In genomic region chr1:247936965-247937734, GRCh38 we compare ENCODE assay signal across 7 cellular contexts. TPM values are rescaled to one million over a fixed set of nuclear protein-coding genes. Genes with fewer than 3 reads are reported as not detected.
DNase-seq lines count a peak whose midpoint lies in the region; ATAC-seq and TF ChIP-seq lines count a peak whose summit lies in the region.
"Not testable (repeated sequence)": the region's sequence is repeated elsewhere in the genome, so short reads cannot be mapped to it uniquely, and the experiment has no call there.

No MANE protein-coding gene starts in this region.

- TF ChIP-seq CTCF in brain microvascular endothelial cell (IDR thresholded peaks at IDR 0.05; ENCODE audit: low read depth, low read length, missing control alignments) = peak; percentile 85
- peak in 1 of 4 experiments; percentile 41 for TF ChIP-seq CTCF in sigmoid colon (IDR thresholded peaks at IDR 0.05)

- not testable (repeated sequence) for H3K27me3 ChIP-seq in brain microvascular endothelial cell (replicated peaks); iPS-18a (ENCODE audit: control insufficient read depth, insufficient read depth, low read length)
- peaks cover 0 to 13% (median 0%) of the 10 kb centered on the region in 3 donors for H3K27me3 ChIP-seq in sigmoid colon

- H3K9ac ChIP-seq in iPS-18a (ENCODE audit: low read length) = not testable (repeated sequence)

- not testable (repeated sequence) for H3K4me1 ChIP-seq in iPS-18a (ENCODE audit: control insufficient read depth, low read depth, low read length); sigmoid colon

- H3K9me3 ChIP-seq in iPS-18a (ENCODE audit: control insufficient read depth, low read depth, low read length) = peaks cover 35% of the 10 kb centered on the region
- not testable (repeated sequence) for H3K9me3 ChIP-seq in sigmoid colon

- not testable (repeated sequence) for TF ChIP-seq POLR2A in sigmoid colon (IDR thresholded peaks at IDR 0.05)

- peak; percentile 90 to 92 for DNase-seq in NCI-H1930 (lab: John Stamatoyannopoulos, UW)
- DNase-seq in activated CD4-positive, CD25-positive, alpha-beta regulatory T cell treated with anti-CD3 and anti-CD28 coated beads, Interleukin-2, amount 50 U/mL, for 16 hours (ENCODE audit: low read depth, low spot score) = peak; percentile 56
- not testable (repeated sequence) for DNase-seq in brain microvascular endothelial cell
- DNase-seq in sigmoid colon = peak; percentile 71

- H3K27ac ChIP-seq in brain microvascular endothelial cell; iPS-18a (ENCODE audit: low read length); sigmoid colon: not testable (repeated sequence)

- in situ Hi-C loops in brain microvascular endothelial cell (cut with HindIII; ENCODE audit: low pct_ligation_motif_present, low sequenced_read_pairs) = not testable (repeated sequence)

- H3K4me3 ChIP-seq in brain microvascular endothelial cell (ENCODE audit: low read depth, low read length) (peak overlapping the region; percentile 65), iPS-18a (ENCODE audit: low read length) (peak overlapping the region; percentile 62), sigmoid colon (peak overlapping the region in 3 of 4 donors; percentile 21 to 27 (median 26))

- TF ChIP-seq EP300 in sigmoid colon (IDR thresholded peaks at IDR 0.05) = not testable (repeated sequence)

- intact Hi-C loops in sigmoid colon (cut with DNase I) = not testable (repeated sequence)

- H3K36me3 ChIP-seq in brain microvascular endothelial cell (replicated peaks); iPS-18a (ENCODE audit: control insufficient read depth, low read depth, low read length); sigmoid colon: not testable (repeated sequence)

- ATAC-seq in GM18858 (IDR thresholded peaks at IDR 0.05; ENCODE audit: unreplicated experiment) = peak; percentile 99
- ATAC-seq in HG02885 (IDR thresholded peaks at IDR 0.05; ENCODE audit: poor library complexity, unreplicated experiment) = peak; percentile 99

- 7 to 49% methylated on average over 44 of the region's 44 CpGs for WGBS in sigmoid colon, 2 donors

RNA-seq across cellular contexts. Expression of gene OR2L8, which starts 11.5 kb away (rescaled TPM):
- total RNA-seq in sigmoid colon = not detected
- polyA plus RNA-seq in sigmoid colon = not detected

RNA-seq across cellular contexts. Expression of gene OR2AJ1, which starts 12.5 kb away (rescaled TPM):
- not detected for total RNA-seq in sigmoid colon
- polyA plus RNA-seq in sigmoid colon = not detected

RNA-seq across cellular contexts. Expression of gene OR2T8, which starts 17.1 kb away (rescaled TPM):
- total RNA-seq in sigmoid colon = not detected
- not detected for polyA plus RNA-seq in sigmoid colon

RNA-seq across cellular contexts. Expression of gene OR2AK2, which starts 27.9 kb away (rescaled TPM):
- under 1 TPM in 1 of 4 donors, not detected in 3; 0.55 TPM for total RNA-seq in sigmoid colon
- under 1 TPM in 1 of 3 donors, not detected in 2; 0.07 TPM for polyA plus RNA-seq in sigmoid colon

RNA-seq across cellular contexts. Expression of gene OR2W3, which starts 41.8 kb away (rescaled TPM):
- total RNA-seq in sigmoid colon = 1 to 10 TPM in 1 of 4 donors, under 1 TPM in 2, not detected in 1; 0.36 to 3.0 (median 0.99) TPM
- under 1 TPM in 1 of 3 donors, not detected in 2; 0.44 TPM for polyA plus RNA-seq in sigmoid colon
